9 cellular contexts compared by ENCODE assay signal in genomic region chr5:23147625-23148024, GRCh38.
"Had no signal": no experiment of that assay in that cellular context is flagged by ENCODE, and none has a peak within 500 bp of the region (broad histone marks: within the 10 kb centered on the region; RNA-seq: fewer than 3 reads in every experiment).

No MANE protein-coding gene starts in this region.

- H3K4me1 ChIP-seq: HAP-1 had no signal

- H3K36me3 Mint-ChIP-seq: IgD-negative memory B cell had no signal

- H3K4me1 Mint-ChIP-seq: IgD-negative memory B cell had no signal

- H3K4me3 Mint-ChIP-seq: HFFc6, IgD-negative memory B cell had no signal

- H3K9me3 ChIP-seq: HAP-1 had no signal

- ATAC-seq: HCT116, HepG2 had no signal

- H3K27ac Mint-ChIP-seq: HFFc6, IgD-negative memory B cell had no signal

- H3K4me3 ChIP-seq: HAP-1 had no signal

- H3K27ac ChIP-seq: HL-60 had no signal

- H3K27me3 Mint-ChIP-seq: IgD-negative memory B cell had no signal

- DNase-seq: GOT3, H7, HFFc6, KBM-7 had no signal

- H3K36me3 ChIP-seq: HAP-1 had no signal
